Comparison of ENCODE assay signal across 27 cellular contexts in the genomic region with DNA sequence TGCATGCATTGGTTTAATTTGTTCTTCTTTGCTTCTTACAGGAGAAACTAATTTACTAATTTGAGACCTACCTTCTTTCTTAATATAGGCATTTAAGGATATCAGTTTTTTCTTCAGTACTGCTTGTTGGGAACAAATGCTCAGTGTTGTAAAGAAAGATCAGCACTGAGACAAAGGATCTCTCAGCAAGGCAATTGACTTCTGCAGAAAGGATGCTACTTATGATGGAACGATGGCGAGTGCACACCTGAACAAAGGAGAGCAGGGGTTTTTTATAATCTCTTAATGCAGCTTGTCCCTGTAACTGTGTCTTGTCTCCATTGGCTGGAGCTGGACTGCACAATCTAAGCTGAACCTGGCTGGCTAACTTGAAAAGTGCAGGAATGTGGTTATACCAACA.
A peak's percentile ranks its signal among the peaks of the same experiment; 100 is the strongest.
DNase-seq lines count a peak whose midpoint lies in the region; ATAC-seq, FAIRE-seq and TF ChIP-seq lines count a peak whose summit lies in the region.
"Had no signal": no experiment of that assay in that cellular context is flagged by ENCODE, and none has a peak within 500 bp of the region (broad histone marks: within the 10 kb centered on the region; RNA-seq: fewer than 3 reads in every experiment).

No MANE protein-coding gene starts in this region.

- no peak overlapping the region for H3K4me3 Mint-ChIP-seq in activated T-cell treated with anti-CD3 and anti-CD28 coated beads, Interleukin-2, amount 50 U/mL, for 24 hours
- H3K4me3 Mint-ChIP-seq: CD4-positive, alpha-beta memory T cell; CD8-positive, alpha-beta memory T cell had no signal

- H3K14ac ChIP-seq in H1 (ENCODE audit: insufficient read length): no peak overlapping the region

- CTCF ChIA-PET in HCT116 (lab: Charles Lee): no interaction called here
- CTCF ChIA-PET in HEK293 (lab: Yijun Ruan, JAX): interaction anchor here (0.7 to 2.1 kb wide), 4 partner anchors 12 to 180 kb away, joined by 3 to 6 read pairs (median 4); no protein-coding TSS in a partner anchor
- CTCF ChIA-PET in GM12878 (lab: Yijun Ruan, JAX): interaction anchor here (1.1 kb wide), 1 partner anchor 44 kb away, joined by 4 read pairs; no protein-coding TSS in a partner anchor
- CTCF ChIA-PET in H1 (lab: Charles Lee; ENCODE audit: partially characterized antibody): interaction anchor here (2.7 kb wide), 1 partner anchor 43 kb away, joined by 17 read pairs; no protein-coding TSS in a partner anchor

- H3K56ac ChIP-seq in H1 (replicated peaks; ENCODE audit: insufficient read length, low read depth, low read length): no peak overlapping the region

- RAD21 ChIA-PET in HCT116 (lab: Charles Lee; ENCODE audit: low non-redundant PET in 1 of 2, low total read pairs in 2 of 2, uncharacterized antibody in 2 of 2, unreplicated experiment in 2 of 2): no interaction called here
- RAD21 ChIA-PET in GM12878 (lab: Charles Lee; ENCODE audit: unreplicated experiment): no interaction called here

- H3K27ac ChIP-seq in HCT116 (ENCODE audit: low read depth, low read length) (no peak overlapping the region), HEK293 (ENCODE audit: extremely low read depth, low read depth, low read length) (no peak overlapping the region), GM12878 (ENCODE audit: control insufficient read depth, insufficient read depth) (no peak overlapping the region), H1 (ENCODE audit: low read depth, low read length) (no peak overlapping the region), ovary (no peak overlapping the region)
- H3K27ac ChIP-seq: BLaER1 had no signal

- no peak overlapping the region for H2AK5ac ChIP-seq in H1 (ENCODE audit: low read depth, low read length)

- H3K79me2 ChIP-seq in HCT116 (ENCODE audit: insufficient read depth, low read length): no peaks in the 10 kb centered on the region
- H3K79me2 ChIP-seq in GM12878 (ENCODE audit: control insufficient read depth, insufficient read depth, low read length): no peaks in the 10 kb centered on the region
- H3K79me2 ChIP-seq in H1 (ENCODE audit: control insufficient read depth in 1 of 2, insufficient read depth in 2 of 2, low read length in 2 of 2): no peaks in the 10 kb centered on the region

- H3K9me3 ChIP-seq in HCT116 (ENCODE audit: control insufficient read depth in 1 of 2, insufficient read depth in 1 of 2, low read depth in 1 of 2, low read length in 2 of 2) (peaks cover 0 to 3% of the 10 kb centered on the region in 2 experiments; a peak in 1 of 4 replicates), HEK293 (ENCODE audit: control insufficient read depth, insufficient read depth, low read depth, low read length) (no peaks in the 10 kb centered on the region), GM12878 (replicated peaks; ENCODE audit: control insufficient read depth, insufficient read depth, low read length) (peaks cover 6% of the 10 kb centered on the region; the same call in 2 of the 3 replicates), H1 (ENCODE audit: insufficient read depth in 2 of 2, low read depth in 1 of 2, low read length in 1 of 2) (no peaks in the 10 kb centered on the region; a peak in 1 of 4 replicates), ovary (peaks cover 0 to 2% of the 10 kb centered on the region in 2 donors)
- H3K9me3 ChIP-seq: BE2C had no signal

- H3K4me1 Mint-ChIP-seq in activated T-cell treated with anti-CD3 and anti-CD28 coated beads, Interleukin-2, amount 50 U/mL, for 24 hours (ENCODE audit: low read depth): peaks cover 17% of the 10 kb centered on the region

- no TSS peak for BruUV-seq in HCT116 (replicated peaks; lab: Mats Ljungman, UMichigan)
- no TSS peak for BruUV-seq in GM12878 (replicated peaks; lab: Mats Ljungman, UMichigan)

- no peaks in the 10 kb centered on the region for H3K36me3 ChIP-seq in HCT116 (ENCODE audit: control insufficient read depth in 1 of 2, insufficient read depth in 2 of 2, low read length in 2 of 2)
- no peaks in the 10 kb centered on the region for H3K36me3 ChIP-seq in HEK293 (ENCODE audit: control insufficient read depth in 2 of 2, insufficient read depth in 1 of 2, low read length in 2 of 2)
- H3K36me3 ChIP-seq in GM12878 (ENCODE audit: control insufficient read depth in 2 of 2, insufficient read depth in 2 of 2, low read length in 1 of 2): no peaks in the 10 kb centered on the region
- H3K36me3 ChIP-seq in H1 (ENCODE audit: control insufficient read depth in 2 of 4, insufficient read depth in 4 of 4, low read length in 3 of 4): no peaks in the 10 kb centered on the region
- no peaks in the 10 kb centered on the region for H3K36me3 ChIP-seq in ovary
- H3K36me3 ChIP-seq: BE2C, BLaER1 had no signal

- H2BK120ac ChIP-seq in H1 (replicated peaks; ENCODE audit: low read depth, low read length): no peak overlapping the region

- H4K5ac ChIP-seq in H1 (ENCODE audit: insufficient read length, low read depth, low read length): no peak overlapping the region

- TF ChIP-seq POLR2A in HCT116 (IDR thresholded peaks at IDR 0.05; ENCODE audit: borderline replicate concordance, extremely low read depth, insufficient read depth, insufficient read length) (no peak), GM12878 (IDR thresholded peaks at IDR 0.05; ENCODE audit: low read depth, low read length) (no peak), H1 (IDR thresholded peaks at IDR 0.05; ENCODE audit: control extremely low read depth in 1 of 2, low read depth in 2 of 2, low read length in 2 of 2) (no peak), ovary (IDR thresholded peaks at IDR 0.05) (no peak)

- H3K4me2 ChIP-seq in HCT116 (ENCODE audit: low read length) (no peak overlapping the region), GM12878 (ENCODE audit: control insufficient read depth, insufficient read depth) (no peak overlapping the region), H1 (ENCODE audit: insufficient read depth in 1 of 2, low read depth in 2 of 2, low read length in 2 of 2) (no peak overlapping the region)
- H3K4me2 ChIP-seq: BLaER1 had no signal

- H4K20me1 ChIP-seq in HCT116 (ENCODE audit: insufficient read depth): no peaks in the 10 kb centered on the region
- H4K20me1 ChIP-seq in GM12878 (ENCODE audit: control insufficient read depth, insufficient read depth): no peaks in the 10 kb centered on the region
- H4K20me1 ChIP-seq in H1 (replicated peaks in 1 of 2; ENCODE audit: control insufficient read depth in 1 of 2, insufficient read depth in 2 of 2, low read length in 2 of 2): no peaks in the 10 kb centered on the region
- H4K20me1 ChIP-seq: BLaER1 had no signal

- no peaks in the 10 kb centered on the region for H3K36me3 Mint-ChIP-seq in activated T-cell treated with anti-CD3 and anti-CD28 coated beads, Interleukin-2, amount 50 U/mL, for 24 hours (ENCODE audit: low read depth)
- H3K36me3 Mint-ChIP-seq: CD14-positive monocyte; CD4-positive, alpha-beta memory T cell; CD4-positive, CD25-positive, alpha-beta regulatory T cell had no signal

- no peak overlapping the region for H3K4ac ChIP-seq in H1 (replicated peaks; ENCODE audit: insufficient read length, low read depth, low read length)

- in situ Hi-C loops in GM12878 (cut with MboI): no loop called here

- H2BK12ac ChIP-seq in H1 (ENCODE audit: low read depth, low read length): no peak overlapping the region

- H2AFZ ChIP-seq in HCT116 (ENCODE audit: low read depth, low read length, poor library complexity, severe bottlenecking) (no peak overlapping the region), GM12878 (ENCODE audit: control insufficient read depth, low read depth, low read length) (no peak overlapping the region), H1 (ENCODE audit: low read length) (peak overlapping the region; percentile 69)

- H3K23ac ChIP-seq in H1 (ENCODE audit: insufficient read length): no peak overlapping the region

- peaks cover 92% of the 10 kb centered on the region for H3K27me3 Mint-ChIP-seq in activated T-cell treated with anti-CD3 and anti-CD28 coated beads, Interleukin-2, amount 50 U/mL, for 24 hours

- POLR2A ChIA-PET in HCT116 (lab: Charles Lee): no interaction called here
- POLR2A ChIA-PET in HEK293 (lab: Yijun Ruan, JAX): no interaction called here
- POLR2A ChIA-PET in GM12878 (lab: Charles Lee): no interaction called here
- POLR2A ChIA-PET in H1 (lab: Charles Lee; ENCODE audit: partially characterized antibody): no interaction called here

- no peak for DNase-seq in HCT116 (ENCODE audit: low read depth, low spot score)
- DNase-seq in GM12878 (ENCODE audit: low read depth, low spot score): no peak
- DNase-seq in H1 (ENCODE audit: low read depth in 1 of 2, low spot score in 2 of 2): no peak
- no peak for DNase-seq in ovary
- no peak for DNase-seq in activated T-cell treated with anti-CD3 and anti-CD28 coated beads, Interleukin-2, amount 50 U/mL, for 24 hours
- DNase-seq: 8988T; ACHN; BE2C; C1 segment of cervical spinal cord; CD4-positive, alpha-beta memory T cell; CD4-positive, CD25-positive, alpha-beta regulatory T cell; CD8-positive, alpha-beta memory T cell; COR-L47; DMS 273 treated with DMSO at 0.1 percent for 48 hours; DMS153; DMS53; DMS79; DND-41; EL; GDM1 had no signal

- TF ChIP-seq RAD21 in HCT116 (IDR thresholded peaks at IDR 0.05; ENCODE audit: low read depth) (no peak), GM12878 (IDR thresholded peaks at IDR 0.05; ENCODE audit: insufficient read depth, low read depth, low read length) (no peak), H1 (IDR thresholded peaks at IDR 0.05 in 1 of 2, conservative IDR thresholded peaks at IDR 0.05 in 1 of 2; ENCODE audit: low read depth in 2 of 2, low read length in 2 of 2) (no peak)

- no peak overlapping the region for H4K91ac ChIP-seq in H1 (replicated peaks; ENCODE audit: insufficient read length, low read length)

- 0% methylated on average over 2 of the region's 2 CpGs for WGBS in GM12878 (ENCODE audit: insufficient coverage, insufficient replicate concordance, low lambda C conversion rate, missing lambda C conversion rate)
- 75% methylated on average over 2 of the region's 2 CpGs; no CpG with 5 or more reads in 1 of the 2 experiments for whole genome bisulfite sequencing in H1 (ENCODE audit: extremely low coverage in 1 of 2, insufficient coverage in 1 of 2, insufficient read length in 1 of 2, insufficient replicate concordance in 2 of 2, low coverage in 1 of 2, low lambda C conversion rate in 2 of 2, missing lambda C conversion rate in 1 of 2), 2 experiments
- 40 to 64% (median 59%) methylated on average over 2 of the region's 2 CpGs for WGBS in ovary, 3 donors

- SMC1A ChIA-PET in GM12878 (lab: Charles Lee; ENCODE audit: uncharacterized antibody, unreplicated experiment): no interaction called here

- no peak overlapping the region for H3K18ac ChIP-seq in H1 (ENCODE audit: extremely low read depth, low read length)

- no peaks in the 10 kb centered on the region for H3K23me2 ChIP-seq in H1 (ENCODE audit: low read depth, low read length)

- intact Hi-C loops in HCT116 (cut with micrococcal nuclease) (no loop called here), GM12878 (cut with micrococcal nuclease; ENCODE audit: unreplicated experiment) (no loop called here), ovary (cut with DNase I) (no loop called here)

- peaks cover 0 to 5% of the 10 kb centered on the region in 2 experiments; a peak in 1 of 4 replicates for H3K4me1 ChIP-seq in HCT116 (ENCODE audit: control insufficient read depth in 1 of 2, insufficient read depth in 2 of 2, low read length in 2 of 2)
- H3K4me1 ChIP-seq in HEK293 (ENCODE audit: control insufficient read depth, insufficient read depth, low read length): no peaks in the 10 kb centered on the region
- no peaks in the 10 kb centered on the region for H3K4me1 ChIP-seq in GM12878 (ENCODE audit: control insufficient read depth, insufficient read depth, low read length)
- no peaks in the 10 kb centered on the region; a peak in 1 of 7 replicates for H3K4me1 ChIP-seq in H1 (replicated peaks in 1 of 4; ENCODE audit: control insufficient read depth in 3 of 4, insufficient read depth in 4 of 4, low read length in 3 of 4)
- no peaks in the 10 kb centered on the region for H3K4me1 ChIP-seq in ovary (ENCODE audit: insufficient read depth)
- H3K4me1 ChIP-seq: BE2C had no signal

- H2BK20ac ChIP-seq in H1 (ENCODE audit: low read length): 0 out of 2 replicates have a peak overlapping the region, but pooled peaks have one; percentile 17

- FAIRE-seq in GM12878 (lab: Jason Lieb, UNC): no peak
- FAIRE-seq in H1 (lab: Jason Lieb, UNC): no peak
- FAIRE-seq: A204.1, GM12891 had no signal

- no peak overlapping the region for H2BK15ac ChIP-seq in H1 (ENCODE audit: low read length)

- no peaks in the 10 kb centered on the region for H3K9me2 ChIP-seq in HCT116 (ENCODE audit: insufficient read depth)

- no peak overlapping the region for H4K8ac ChIP-seq in H1 (ENCODE audit: extremely low read depth, insufficient read depth, low read length)

- no peaks in the 10 kb centered on the region for H3K79me1 ChIP-seq in H1 (ENCODE audit: low read depth, low read length)

- TF ChIP-seq EP300 in GM12878 (IDR thresholded peaks at IDR 0.05; ENCODE audit: borderline replicate concordance in 1 of 2, control insufficient read depth in 1 of 2, low read depth in 2 of 2, low read length in 2 of 2): no peak
- TF ChIP-seq EP300 in H1 (IDR thresholded peaks at IDR 0.05; ENCODE audit: borderline replicate concordance in 1 of 2, low read depth in 2 of 2, low read length in 2 of 2): no peak
- no peak for TF ChIP-seq EP300 in ovary (IDR thresholded peaks at IDR 0.05)

- H3K9ac ChIP-seq in HCT116 (ENCODE audit: low read length) (no peak overlapping the region), GM12878 (ENCODE audit: control insufficient read depth, insufficient read depth, low read length) (no peak overlapping the region), H1 (replicated peaks in 1 of 4; ENCODE audit: extremely low read depth in 1 of 4, low read depth in 3 of 4, low read length in 3 of 4) (no peak overlapping the region)
- H3K9ac ChIP-seq: BLaER1 had no signal

- H2BK5ac ChIP-seq in H1 (ENCODE audit: low read depth, low read length): no peak overlapping the region

- peaks cover 11% of the 10 kb centered on the region for H3K9me3 Mint-ChIP-seq in activated T-cell treated with anti-CD3 and anti-CD28 coated beads, Interleukin-2, amount 50 U/mL, for 24 hours

- no peak for TF ChIP-seq CTCF in HCT116 (IDR thresholded peaks at IDR 0.05 in 2 of 3, conservative IDR thresholded peaks at IDR 0.05 in 1 of 3; ENCODE audit: borderline replicate concordance in 1 of 3, insufficient read depth in 1 of 3, low read depth in 2 of 3, low read length in 2 of 3)
- TF ChIP-seq CTCF in HEK293 (tag by site-specific recombination; IDR thresholded peaks at IDR 0.05): no peak
- no peak for TF ChIP-seq CTCF in GM12878 (IDR thresholded peaks at IDR 0.05 in 2 of 3, conservative IDR thresholded peaks at IDR 0.05 in 1 of 3; ENCODE audit: control insufficient read depth in 2 of 3, extremely low read depth in 1 of 3, insufficient read depth in 1 of 3, low read depth in 3 of 3, low read length in 3 of 3)
- no peak for TF ChIP-seq CTCF in H1 (IDR thresholded peaks at IDR 0.05; ENCODE audit: control extremely low read depth in 1 of 3, insufficient read depth in 1 of 3, low read depth in 1 of 3, low read length in 3 of 3)
- TF ChIP-seq CTCF in ovary (IDR thresholded peaks at IDR 0.05): no peak

- ATAC-seq in HCT116 (no peak), GM12878 (no peak), HG03565 (IDR thresholded peaks at IDR 0.05; ENCODE audit: unreplicated experiment) (no peak), GM19023 (IDR thresholded peaks at IDR 0.05; ENCODE audit: unreplicated experiment) (no peak)

- H3K27me3 ChIP-seq in HCT116 (ENCODE audit: insufficient read depth, low read length): no peaks in the 10 kb centered on the region; the same call in 1 of the 2 replicates
- H3K27me3 ChIP-seq in GM12878 (replicated peaks in 1 of 2; ENCODE audit: control insufficient read depth in 2 of 2, insufficient read depth in 2 of 2, low read length in 1 of 2): peaks cover 0 to 4% of the 10 kb centered on the region in 2 experiments; a peak in 3 of 4 replicates
- H3K27me3 ChIP-seq in H1 (replicated peaks in 1 of 4; ENCODE audit: control insufficient read depth in 3 of 4, extremely low read depth in 1 of 4, insufficient read depth in 3 of 4, low read length in 3 of 4): peaks cover 0 to 2% (median under 1%) of the 10 kb centered on the region in 4 experiments; a peak in 4 of 7 replicates
- no peaks in the 10 kb centered on the region for H3K27me3 ChIP-seq in ovary
- H3K27me3 ChIP-seq: BLaER1 had no signal

- H3K27ac Mint-ChIP-seq in activated T-cell treated with anti-CD3 and anti-CD28 coated beads, Interleukin-2, amount 50 U/mL, for 24 hours: no peak overlapping the region
- H3K27ac Mint-ChIP-seq: CD4-positive, alpha-beta memory T cell; CD8-positive, alpha-beta memory T cell had no signal

- H3K4me3 ChIP-seq in HCT116 (replicated peaks in 1 of 2; ENCODE audit: low read depth in 1 of 2, low read length in 2 of 2) (no peak overlapping the region), HEK293 (ENCODE audit: low read depth, low read length) (no peak overlapping the region), GM12878 (no peak overlapping the region), H1 (ENCODE audit: extremely low read depth in 1 of 4, insufficient read depth in 2 of 4, low read depth in 3 of 4, low read length in 4 of 4) (no peak overlapping the region), ovary (no peak overlapping the region)
- H3K4me3 ChIP-seq: BLaER1 had no signal
